ENCODE assay signal across 18 cellular contexts in the genomic region with DNA sequence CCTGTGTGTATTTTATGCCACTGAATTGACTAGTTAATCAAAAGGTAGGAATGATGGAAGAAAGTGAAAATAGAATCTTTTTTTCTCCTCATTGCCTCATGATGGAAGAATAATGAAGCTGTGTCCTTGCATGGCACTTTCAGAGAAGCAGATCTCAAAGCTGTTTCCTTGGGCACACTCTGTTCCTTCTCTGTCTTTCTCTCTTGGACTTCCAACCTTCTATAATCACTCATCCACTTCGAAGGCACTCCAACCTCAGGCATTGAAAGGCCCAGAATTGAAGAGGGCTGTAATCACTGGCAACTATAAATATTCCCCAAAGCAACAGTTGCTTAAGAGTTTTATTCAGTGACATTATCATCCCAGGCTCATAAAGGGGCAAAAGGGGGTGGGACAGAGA. TPM values are rescaled to one million over a fixed set of nuclear protein-coding genes. Genes with fewer than 3 reads are reported as not detected.
"Had no signal": no experiment of that assay in that cellular context is flagged by ENCODE, and none has a peak within 500 bp of the region (broad histone marks: within the 10 kb centered on the region; RNA-seq: fewer than 3 reads in every experiment).

No MANE protein-coding gene starts in this region.

- H3K9me3 ChIP-seq: lower lobe of right lung, mucosa of descending colon, prostate gland, right lobe of liver, testis had no signal

- H3K27ac Mint-ChIP-seq: activated CD8-positive, alpha-beta T cell treated with anti-CD3 and anti-CD28 coated beads, Interleukin-2, amount 10 ng/mL, durations not matched to agents 7 days and 5 days; activated naive CD8-positive, alpha-beta T cell treated with anti-CD3 and anti-CD28 coated beads, Interleukin-2, amount 50 U/mL, for 24 hours; naive thymus-derived CD8-positive, alpha-beta T cell had no signal

- H3K27me3 Mint-ChIP-seq: naive thymus-derived CD8-positive, alpha-beta T cell had no signal

- H3K27me3 ChIP-seq: right lobe of liver, testis had no signal

- H3K36me3 ChIP-seq: lower lobe of right lung, prostate gland, right lobe of liver had no signal

- ATAC-seq: activated CD8-positive, alpha-beta T cell treated with anti-CD3 and anti-CD28 coated beads, Interleukin-2, amount 10 ng/mL, durations not matched to agents 7 days and 5 days; activated naive CD8-positive, alpha-beta T cell treated with anti-CD3 and anti-CD28 coated beads, Interleukin-2, amount 50 U/mL, for 24 hours; lower lobe of right lung; mucosa of descending colon; naive thymus-derived CD8-positive, alpha-beta T cell; right lobe of liver had no signal

- H3K36me3 Mint-ChIP-seq: naive thymus-derived CD8-positive, alpha-beta T cell had no signal

- H3K4me1 ChIP-seq: prostate gland, right lobe of liver, testis had no signal

- DNase-seq: activated CD4-positive, alpha-beta T cell treated with anti-CD3 and anti-CD28 coated beads for 4 hours; activated CD8-positive, alpha-beta memory T cell treated with anti-CD3 and anti-CD28 coated beads, Interleukin-2, amount 50 U/mL, for 48 hours; activated CD8-positive, alpha-beta T cell treated with anti-CD3 and anti-CD28 coated beads, Interleukin-2, amount 10 ng/mL, durations not matched to agents 7 days and 5 days; activated naive CD4-positive, alpha-beta T cell; activated naive CD8-positive, alpha-beta T cell treated with anti-CD3 and anti-CD28 coated beads, Interleukin-2, amount 50 U/mL, for 24 hours; hippocampal formation; kidney glomerular epithelial cell; lower lobe of right lung; mucosa of descending colon; naive thymus-derived CD8-positive, alpha-beta T cell; occipital lobe; right lobe of liver; stimulated activated naive CD4-positive, alpha-beta T cell; T-helper 1 cell; testis had no signal

- H3K4me3 Mint-ChIP-seq: activated CD8-positive, alpha-beta T cell treated with anti-CD3 and anti-CD28 coated beads, Interleukin-2, amount 10 ng/mL, durations not matched to agents 7 days and 5 days; activated naive CD8-positive, alpha-beta T cell treated with anti-CD3 and anti-CD28 coated beads, Interleukin-2, amount 50 U/mL, for 24 hours; naive thymus-derived CD8-positive, alpha-beta T cell had no signal

- H3K9me3 Mint-ChIP-seq: activated naive CD8-positive, alpha-beta T cell treated with anti-CD3 and anti-CD28 coated beads, Interleukin-2, amount 50 U/mL, for 24 hours had no signal

- H3K4me3 ChIP-seq: lower lobe of right lung, mucosa of descending colon, prostate gland, right lobe of liver, testis had no signal

RNA-seq across cellular contexts. Expression of a gene that starts 31.1 kb away (rescaled TPM):
- total RNA-seq: activated CD8-positive, alpha-beta T cell treated with anti-CD3 and anti-CD28 coated beads, Interleukin-2, amount 10 ng/mL, durations not matched to agents 7 days and 5 days; cardiac septum; glomerular endothelial cell; naive thymus-derived CD8-positive, alpha-beta T cell had no signal
